In genomic region chr10:132543916-132544743, GRCh38 we compare ENCODE assay signal across 13 cellular contexts. TPM values are rescaled to one million over a fixed set of nuclear protein-coding genes. Genes with fewer than 3 reads are reported as not detected.
DNase-seq lines count a peak whose midpoint lies in the region; ATAC-seq, FAIRE-seq and TF ChIP-seq lines count a peak whose summit lies in the region.
"Had no signal": no experiment of that assay in that cellular context is flagged by ENCODE, and none has a peak within 500 bp of the region (broad histone marks: within the 10 kb centered on the region; RNA-seq: fewer than 3 reads in every experiment).

No MANE protein-coding gene starts in this region.

- ATAC-seq in CD8-positive, alpha-beta T cell: peak; percentile 22
- no peak for ATAC-seq in HepG2
- ATAC-seq: right lobe of liver had no signal

- H3K27me3 Mint-ChIP-seq in CD8-positive, alpha-beta T cell (ENCODE audit: low read depth): no peaks in the 10 kb centered on the region
- peaks cover 24% of the 10 kb centered on the region for H3K27me3 Mint-ChIP-seq in dendritic cell treated with granulocyte-macrophage colony-stimulating factor and Interleukin-4, amounts not matched to agents 40 ng/mL and 50 ng/mL, for 4 days
- H3K27me3 Mint-ChIP-seq in neural progenitor cell (ENCODE audit: insufficient read depth, low read depth): peaks cover 12% of the 10 kb centered on the region

- peak overlapping the region; percentile 84 for H3K27ac Mint-ChIP-seq in CD8-positive, alpha-beta T cell
- H3K27ac Mint-ChIP-seq in dendritic cell treated with granulocyte-macrophage colony-stimulating factor and Interleukin-4, amounts not matched to agents 40 ng/mL and 50 ng/mL, for 4 days: peak overlapping the region; percentile 37
- peak overlapping the region; percentile 31 for H3K27ac Mint-ChIP-seq in neural progenitor cell

- WGBS in HepG2 (ENCODE audit: low lambda C conversion rate): 84% methylated on average over 12 of the region's 28 CpGs

- H3K27ac ChIP-seq in CD8-positive, alpha-beta T cell (ENCODE audit: low read depth, low read length): peak overlapping the region; percentile 33
- H3K27ac ChIP-seq in neural progenitor cell (no peak overlapping the region), HepG2 (ENCODE audit: extremely low read length, insufficient read depth, low read length) (no peak overlapping the region)
- H3K27ac ChIP-seq: right lobe of liver had no signal

- BruUV-seq in HepG2 (replicated peaks; lab: Mats Ljungman, UMichigan): no TSS peak

- H3K4me3 Mint-ChIP-seq in CD8-positive, alpha-beta T cell: peak overlapping the region; percentile 87
- peak overlapping the region; percentile 48 for H3K4me3 Mint-ChIP-seq in dendritic cell treated with granulocyte-macrophage colony-stimulating factor and Interleukin-4, amounts not matched to agents 40 ng/mL and 50 ng/mL, for 4 days
- H3K4me3 Mint-ChIP-seq in neural progenitor cell: no peak overlapping the region

- H3F3A ChIP-seq in neural progenitor cell (ENCODE audit: low read depth): no peaks in the 10 kb centered on the region

- peaks cover 66% of the 10 kb centered on the region for H3K4me1 ChIP-seq in CD8-positive, alpha-beta T cell (ENCODE audit: insufficient read depth, low read length)
- H3K4me1 ChIP-seq in neural progenitor cell: peaks cover 15% of the 10 kb centered on the region
- H3K4me1 ChIP-seq in HepG2 (ENCODE audit: insufficient read depth, low read length): peaks cover 43% of the 10 kb centered on the region

- in situ Hi-C loops in HepG2 (cut with HindIII; ENCODE audit: extremely low pct_ligation_motif_present, low pct_unique_long_range_greater_than_20kb): no loop called here

- intact Hi-C loops in CD8-positive, alpha-beta T cell (cut with DNase I, micrococcal nuclease): no loop called here
- intact Hi-C loops in dendritic cell treated with granulocyte-macrophage colony-stimulating factor and Interleukin-4, amounts not matched to agents 40 ng/mL and 50 ng/mL, for 4 days (cut with micrococcal nuclease): no loop called here
- intact Hi-C loops in HepG2 (cut with micrococcal nuclease; ENCODE audit: unreplicated experiment): no loop called here

- TF ChIP-seq CTCF in CD8-positive, alpha-beta T cell (IDR thresholded peaks at IDR 0.05): no peak
- no peak for TF ChIP-seq CTCF in NB4 (IDR thresholded peaks at IDR 0.05; ENCODE audit: low read depth, low read length)
- TF ChIP-seq CTCF in neural progenitor cell (IDR thresholded peaks at IDR 0.05): no peak
- TF ChIP-seq CTCF in HepG2 (CRISPR knock-in tag; IDR thresholded peaks at IDR 0.05): no peak

- H3K4me1 Mint-ChIP-seq in CD8-positive, alpha-beta T cell (ENCODE audit: low read depth): peaks cover 68% of the 10 kb centered on the region
- H3K4me1 Mint-ChIP-seq in dendritic cell treated with granulocyte-macrophage colony-stimulating factor and Interleukin-4, amounts not matched to agents 40 ng/mL and 50 ng/mL, for 4 days (ENCODE audit: low read depth): peaks cover 83% of the 10 kb centered on the region
- peaks cover 42% of the 10 kb centered on the region for H3K4me1 Mint-ChIP-seq in neural progenitor cell

- peaks cover 3% of the 10 kb centered on the region for H3K36me3 Mint-ChIP-seq in CD8-positive, alpha-beta T cell
- H3K36me3 Mint-ChIP-seq in dendritic cell treated with granulocyte-macrophage colony-stimulating factor and Interleukin-4, amounts not matched to agents 40 ng/mL and 50 ng/mL, for 4 days (ENCODE audit: low read depth): peaks cover 15% of the 10 kb centered on the region
- H3K36me3 Mint-ChIP-seq in neural progenitor cell: no peaks in the 10 kb centered on the region

- H2AFZ ChIP-seq in neural progenitor cell (replicated peaks): no peak overlapping the region
- no peak overlapping the region for H2AFZ ChIP-seq in HepG2 (ENCODE audit: low read length)

- H3K36me3 ChIP-seq in CD8-positive, alpha-beta T cell (ENCODE audit: insufficient read depth, low read length): no peaks in the 10 kb centered on the region
- no peaks in the 10 kb centered on the region for H3K36me3 ChIP-seq in neural progenitor cell
- H3K36me3 ChIP-seq in HepG2 (replicated peaks in 1 of 2; ENCODE audit: control insufficient read depth in 1 of 2, insufficient read depth in 2 of 2, low read length in 2 of 2): no peaks in the 10 kb centered on the region
- H3K36me3 ChIP-seq: right lobe of liver had no signal

- H3K79me2 ChIP-seq in neural progenitor cell (ENCODE audit: low read depth) (peaks cover 15% of the 10 kb centered on the region), HepG2 (ENCODE audit: insufficient read depth, low read length) (peaks cover 63% of the 10 kb centered on the region)

- POLR2A ChIA-PET in CD8-positive, alpha-beta T cell (lab: Charles Lee): no interaction called here
- POLR2A ChIA-PET in HepG2 (lab: Yijun Ruan, JAX): no interaction called here

- peak in 3 of 7 experiments; percentile 39 to 65 (median 47) for DNase-seq in CD8-positive, alpha-beta T cell
- DNase-seq in NB4 (ENCODE audit: low read depth) (no peak), neural progenitor cell (ENCODE audit: low spot score) (no peak), COLO668 (lab: John Stamatoyannopoulos, UW; ENCODE audit: unreplicated experiment) (no peak), GM19238 (ENCODE audit: insufficient read length, low spot score) (no peak), D341Med (ENCODE audit: low spot score) (no peak), HepG2 (ENCODE audit: low spot score) (no peak)
- DNase-seq: cerebellar nuclear complex, left ventricle myocardium superior, NCI-H446 had no signal

- H3K4me3 ChIP-seq in CD8-positive, alpha-beta T cell (ENCODE audit: low read depth, low read length): peak overlapping the region; percentile 56
- H3K4me3 ChIP-seq in NB4 (ENCODE audit: low read depth, low read length) (peak overlapping the region; percentile 40), neural progenitor cell (no peak overlapping the region), HepG2 (replicated peaks in 1 of 3; ENCODE audit: insufficient read depth in 1 of 3, low read depth in 2 of 3, low read length in 3 of 3) (no peak overlapping the region)
- H3K4me3 ChIP-seq: right lobe of liver had no signal

- TF ChIP-seq EP300 in HepG2 (IDR thresholded peaks at IDR 0.05; ENCODE audit: low read depth in 2 of 2, low read length in 2 of 2): no peak
- TF ChIP-seq EP300 in HepG2 (CRISPR knock-in tag; IDR thresholded peaks at IDR 0.05; ENCODE audit: borderline replicate concordance): no peak

- H3K27me3 ChIP-seq in CD8-positive, alpha-beta T cell (ENCODE audit: insufficient read depth, low read length): no peaks in the 10 kb centered on the region
- no peaks in the 10 kb centered on the region for H3K27me3 ChIP-seq in neural progenitor cell
- H3K27me3 ChIP-seq in HepG2 (ENCODE audit: control insufficient read depth in 1 of 2, insufficient read depth in 2 of 2, low read length in 2 of 2): no peaks in the 10 kb centered on the region
- H3K27me3 ChIP-seq: right lobe of liver had no signal

- H3K9ac ChIP-seq in neural progenitor cell (no peak overlapping the region), HepG2 (ENCODE audit: insufficient read depth, low read depth, low read length) (no peak overlapping the region)

- H4K20me1 ChIP-seq in neural progenitor cell (ENCODE audit: low read depth): peaks cover 54% of the 10 kb centered on the region
- 0 out of 2 replicates have a peak, but pooled peaks cover 5% of the 10 kb centered on the region for H4K20me1 ChIP-seq in HepG2 (ENCODE audit: insufficient read depth, low read length)

- no peaks in the 10 kb centered on the region for H3K9me3 ChIP-seq in CD8-positive, alpha-beta T cell (ENCODE audit: low read length)
- no peaks in the 10 kb centered on the region for H3K9me3 ChIP-seq in neural progenitor cell (ENCODE audit: low read depth)
- H3K9me3 ChIP-seq in HepG2 (ENCODE audit: low read length): no peaks in the 10 kb centered on the region
- H3K9me3 ChIP-seq: right lobe of liver had no signal

- CTCF ChIA-PET in CD8-positive, alpha-beta T cell (lab: Charles Lee): no interaction called here
- CTCF ChIA-PET in HepG2 (lab: Yijun Ruan, JAX; ENCODE audit: low intra/inter-chr PET ratio, low total read pairs): no interaction called here

- H3K9me3 Mint-ChIP-seq in CD8-positive, alpha-beta T cell: no peaks in the 10 kb centered on the region
- no peaks in the 10 kb centered on the region for H3K9me3 Mint-ChIP-seq in dendritic cell treated with granulocyte-macrophage colony-stimulating factor and Interleukin-4, amounts not matched to agents 40 ng/mL and 50 ng/mL, for 4 days
- no peaks in the 10 kb centered on the region for H3K9me3 Mint-ChIP-seq in neural progenitor cell

- TF ChIP-seq RAD21 in HepG2 (CRISPR knock-in tag; IDR thresholded peaks at IDR 0.05): no peak

- H3K4me2 ChIP-seq in neural progenitor cell (no peak overlapping the region), HepG2 (ENCODE audit: low read depth, low read length) (no peak overlapping the region)

- TF ChIP-seq POLR2A in NB4 (IDR thresholded peaks at IDR 0.05; ENCODE audit: extremely low read depth, insufficient read length): no peak
- no peak for TF ChIP-seq POLR2A in HepG2 (IDR thresholded peaks at IDR 0.05; ENCODE audit: insufficient read depth in 1 of 2, low read depth in 2 of 2, low read length in 2 of 2)

- no peak for FAIRE-seq in HepG2 (lab: Jason Lieb, UNC)
- FAIRE-seq: frontal cortex had no signal

RNA-seq across cellular contexts. Expression of gene INPP5A, which starts 6.5 kb away (rescaled TPM):
- 10 to 100 TPM; 16.9 to 19.4 TPM for total RNA-seq in CD8-positive, alpha-beta T cell
- total RNA-seq in neural progenitor cell (ENCODE audit: low replicate concordance) (14.2 and 21.3 TPM in 2 replicates), HepG2 (2016; rRNA removed; fragmentation: Illumina TruSeq; extraction: Trizol) (37.9 and 46.8 TPM in 2 replicates)
- 52.6 and 54.7 TPM in 2 replicates for total RNA-seq in HepG2 (2016; cell fraction: cytosol; rRNA removed; fragmentation: Illumina TruSeq; extraction: Trizol; ENCODE audit: low read depth)
- 38.3 and 42.5 TPM in 2 replicates for total RNA-seq in HepG2 (2016; cell fraction: insoluble cytoplasmic fraction; rRNA removed; fragmentation: Illumina TruSeq; extraction: Trizol)
- total RNA-seq in HepG2 (2016; cell fraction: membrane; rRNA removed; fragmentation: Illumina TruSeq; extraction: Trizol): 103 and 110 TPM in 2 replicates
- total RNA-seq in HepG2 (2016; cell fraction: nucleus; rRNA removed; fragmentation: Illumina TruSeq; extraction: Trizol): 15.7 and 18.8 TPM in 2 replicates
- 17.5 and 19.5 TPM in 2 replicates for polyA plus RNA-seq in HepG2 (2011; rRNA removed)
- polyA plus RNA-seq in HepG2 (2011; cell fraction: cytosol; rRNA removed): 16.7 and 18.4 TPM in 2 replicates
- 14.6 and 14.9 TPM in 2 replicates for polyA plus RNA-seq in HepG2 (2011; cell fraction: nucleus; rRNA removed)
- 15.8 and 18.2 TPM in 2 replicates for polyA plus RNA-seq in HepG2 (2012)
- polyA plus RNA-seq in HepG2 (2016; cell fraction: cytosol; fragmentation: Illumina TruSeq; extraction: Trizol; ENCODE audit: low read depth): 49.5 and 52.9 TPM in 2 replicates
- 40.7 and 47.8 TPM in 2 replicates for polyA plus RNA-seq in HepG2 (2016; cell fraction: insoluble cytoplasmic fraction; fragmentation: Illumina TruSeq; extraction: Trizol; ENCODE audit: low read depth)
- polyA plus RNA-seq in HepG2 (2016; cell fraction: membrane; fragmentation: Illumina TruSeq; extraction: Trizol; ENCODE audit: low read depth): 97.2 and 97.6 TPM in 2 replicates
- polyA plus RNA-seq in HepG2 (2016; cell fraction: nucleus; fragmentation: Illumina TruSeq; extraction: Trizol; ENCODE audit: insufficient read depth, low read depth): 25.8 and 27.0 TPM in 2 replicates
- polyA minus RNA-seq in HepG2 (2011; rRNA and poly(A)+ RNA removed; ENCODE audit: low replicate concordance): 17.0 and 32.5 TPM in 2 replicates
- polyA minus RNA-seq in HepG2 (2011; cell fraction: cytosol; rRNA and poly(A)+ RNA removed): 16.4 and 21.7 TPM in 2 replicates
- 19.1 and 20.6 TPM in 2 replicates for polyA minus RNA-seq in HepG2 (2011; cell fraction: nucleus; rRNA and poly(A)+ RNA removed)

Comparison
In these comparisons a context has a peak if more than half of its experiments do, and no peak if none do; other contexts are left out.
1. H3K4me3 ChIP-seq: peak in CD8-positive, alpha-beta T cell (single experiment) and NB4 (single experiment); none in neural progenitor cell (single experiment) and HepG2 (0 of 3).
2. H3K27ac Mint-ChIP-seq: peak in every context shown above with its lines; median percentile 84 in CD8-positive, alpha-beta T cell; 37 in dendritic cell treated with granulocyte-macrophage colony-stimulating factor and Interleukin-4, amounts not matched to agents 40 ng/mL and 50 ng/mL, for 4 days; 31 in neural progenitor cell.